ENCODE assay signal across 22 cellular contexts in the genomic region with DNA sequence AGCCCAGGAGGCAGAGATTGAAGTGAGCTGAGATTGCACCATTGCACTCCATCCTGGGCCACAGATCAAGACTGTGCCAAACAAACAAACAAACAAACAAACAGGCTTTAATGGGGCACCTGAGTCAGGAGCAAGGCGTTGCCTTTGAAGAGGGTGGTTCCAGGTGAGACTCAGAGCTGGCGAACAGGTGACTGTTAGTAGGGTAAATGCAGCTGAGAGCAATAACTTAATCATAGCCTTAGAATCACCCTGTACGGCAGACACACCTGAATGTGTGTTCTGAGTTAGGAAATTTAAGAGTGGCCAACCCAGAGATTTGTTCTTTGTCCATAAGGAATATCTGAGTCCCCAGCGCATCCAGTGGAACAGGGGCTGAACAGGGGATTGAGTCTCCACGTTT.
"Had no signal": no experiment of that assay in that cellular context is flagged by ENCODE, and none has a peak within 500 bp of the region (broad histone marks: within the 10 kb centered on the region; RNA-seq: fewer than 3 reads in every experiment).

No MANE protein-coding gene starts in this region.

- H3K36me3 Mint-ChIP-seq: immature natural killer cell, mesothelial cell of epicardium had no signal

- H3K9me3 ChIP-seq: colonic mucosa, esophagus muscularis mucosa, gastroesophageal sphincter, heart left ventricle, left lung, lower lobe of right lung had no signal

- H3K27ac Mint-ChIP-seq: immature natural killer cell, mesothelial cell of epicardium had no signal

- H3K4me1 Mint-ChIP-seq: immature natural killer cell, mesothelial cell of epicardium had no signal

- H3K4me1 ChIP-seq: colonic mucosa, esophagus muscularis mucosa, foreskin keratinocyte, gastroesophageal sphincter, heart left ventricle, left lung, lower lobe of right lung had no signal

- H3K4me3 Mint-ChIP-seq: immature natural killer cell, mesothelial cell of epicardium had no signal

- H3K4me3 ChIP-seq: colonic mucosa, dorsolateral prefrontal cortex, esophagus muscularis mucosa, gastroesophageal sphincter, heart left ventricle, hepatocyte, left lung, lower lobe of right lung had no signal

- DNase-seq: cerebellar nuclear complex; colonic mucosa; cortex of kidney; dermis blood vessel endothelial cell; dorsolateral prefrontal cortex; effector CD4-positive, alpha-beta T cell; effector memory CD4-positive, alpha-beta T cell; foreskin keratinocyte; heart left ventricle; hypothalamus; immature natural killer cell; islet precursor cell; kidney; kidney glomerular epithelial cell; left lung; left ventricle myocardium superior; lower lobe of right lung; mesenchymal stem cell had no signal

- H3K36me3 ChIP-seq: colonic mucosa, esophagus muscularis mucosa, gastroesophageal sphincter, heart left ventricle, left lung, lower lobe of right lung had no signal

- H3K9me3 Mint-ChIP-seq: mesothelial cell of epicardium had no signal

- ATAC-seq: foreskin keratinocyte, gastroesophageal sphincter, heart left ventricle, left lung, left ventricle myocardium superior, lower lobe of right lung had no signal
